Comparison of ENCODE assay signal across 9 cellular contexts in genomic region chr9:7094052-7094451, GRCh38.
DNase-seq lines count a peak whose midpoint lies in the region; ATAC-seq, FAIRE-seq and TF ChIP-seq lines count a peak whose summit lies in the region.
"Had no signal": no experiment of that assay in that cellular context is flagged by ENCODE, and none has a peak within 500 bp of the region (broad histone marks: within the 10 kb centered on the region; RNA-seq: fewer than 3 reads in every experiment).

No MANE protein-coding gene starts in this region.

- no peaks in the 10 kb centered on the region for H3K27me3 Mint-ChIP-seq in nephron (ENCODE audit: low read depth)

- no peak overlapping the region for H3K4me3 Mint-ChIP-seq in nephron

- H3K9me3 Mint-ChIP-seq in nephron = no peaks in the 10 kb centered on the region

- H3K36me3 Mint-ChIP-seq in nephron (ENCODE audit: low read depth) = no peaks in the 10 kb centered on the region

- no peak overlapping the region for H3K27ac Mint-ChIP-seq in nephron

- H3K4me3 ChIP-seq in choroid plexus epithelial cell (ENCODE audit: low read depth, low read length) = no peak overlapping the region

- TF ChIP-seq CTCF in D721Med (IDR thresholded peaks at IDR 0.05; ENCODE audit: insufficient read depth, missing control alignments) (peak; percentile 28), choroid plexus epithelial cell (conservative IDR thresholded peaks at IDR 0.05; ENCODE audit: low read depth, low read length) (peak; percentile 59), nephron (IDR thresholded peaks at IDR 0.05; ENCODE audit: unreplicated experiment in 3 of 3) (peak; percentile 45 to 58 (median 49))

- FAIRE-seq in D721Med (lab: Jason Lieb, UNC) = no peak

- no peak for ATAC-seq in HG03135 (IDR thresholded peaks at IDR 0.05; ENCODE audit: unreplicated experiment)
- no peak for ATAC-seq in GM19328 (IDR thresholded peaks at IDR 0.05; ENCODE audit: unreplicated experiment)
- ATAC-seq: stimulated activated naive CD8-positive, alpha-beta T cell treated with anti-CD3 and anti-CD28 coated beads, Interleukin-15, Interleukin-2, amounts not matched to agents 100 U/mL and 50 U/mL, for 24 hours had no signal

- DNase-seq in D721Med (ENCODE audit: insufficient read length, low spot score) = no peak
- DNase-seq in M059J (ENCODE audit: low read depth) = peak; percentile 14
- peak; percentile 50 for DNase-seq in choroid plexus epithelial cell (ENCODE audit: low read depth)
- DNase-seq in GOT3 (lab: John Stamatoyannopoulos, UW) = no peak
- no peak for DNase-seq in NCI-H128 (lab: John Stamatoyannopoulos, UW; ENCODE audit: unreplicated experiment)
- DNase-seq: stimulated activated naive CD8-positive, alpha-beta T cell treated with anti-CD3 and anti-CD28 coated beads, Interleukin-15, Interleukin-2, amounts not matched to agents 100 U/mL and 50 U/mL, for 24 hours had no signal

- peaks cover 40% of the 10 kb centered on the region for H3K4me1 Mint-ChIP-seq in nephron

Comparison
In these comparisons a context has a peak if more than half of its experiments do, and no peak if none do; other contexts are left out.
1. DNase-seq: peak in M059J (single experiment) and choroid plexus epithelial cell (single experiment); none in D721Med (single experiment), GOT3 (single experiment) and NCI-H128 (single experiment).
2. Peak in every context shown above with its lines, with median percentiles within 50 percentile points of each other: CTCF ChIP-seq.